ENCODE assay signal across 26 cellular contexts in genomic region chr13:90436697-90437096, GRCh38.
"Had no signal": no experiment of that assay in that cellular context is flagged by ENCODE, and none has a peak within 500 bp of the region (broad histone marks: within the 10 kb centered on the region; RNA-seq: fewer than 3 reads in every experiment).

No MANE protein-coding gene starts in this region.

- H2AFZ ChIP-seq: parathyroid adenoma had no signal

- H3K9ac ChIP-seq: parathyroid adenoma had no signal

- H3K4me3 ChIP-seq: ovary, psoas muscle, right lobe of liver, sigmoid colon, stomach, thoracic aorta, thyroid gland, tibial nerve, upper lobe of left lung, vagina had no signal

- H3K27me3 ChIP-seq: neutrophil, ovary, right lobe of liver, sigmoid colon, stomach, thyroid gland, tibial nerve, upper lobe of left lung, vagina had no signal

- H3K36me3 ChIP-seq: neutrophil, ovary, right lobe of liver, sigmoid colon, stomach, thoracic aorta, thyroid gland, tibial nerve, upper lobe of left lung, vagina had no signal

- FAIRE-seq: small intestine, urothelium cell line had no signal

- H3K9me3 ChIP-seq: neutrophil, ovary, psoas muscle, right lobe of liver, sigmoid colon, thoracic aorta, thyroid gland, tibial nerve, upper lobe of left lung, vagina had no signal

- H3K4me1 ChIP-seq: parathyroid adenoma, psoas muscle, right lobe of liver, sigmoid colon, stomach, thyroid gland, tibial nerve, upper lobe of left lung, vagina had no signal

- ATAC-seq: natural killer cell; psoas muscle; right cardiac atrium; right lobe of liver; stimulated activated effector memory CD8-positive, alpha-beta T cell treated with anti-CD3 and anti-CD28 coated beads, Interleukin-12 subunit alpha, Interleukin-12 subunit beta, amount 100 ng/mL, for 72 hours; stimulated activated naive B cell treated with anti-CD40 and anti-IgM and Interleukin-4, amounts not matched to agents 10 μg/mL and 1 μg/mL and 100 μg/mL, for 72 hours had no signal

- DNase-seq: natural killer cell; nucleus accumbens; ovary; posterior cingulate gyrus; psoas muscle; right cardiac atrium; right lobe of liver; sigmoid colon; small intestine; stimulated activated CD4-positive, alpha-beta T cell treated with anti-CD3 and anti-CD28 coated beads, Interleukin-15, amount 100 ng/mL, for 24 hours; stimulated activated CD4-positive, alpha-beta T cell treated with anti-CD3 and anti-CD28 coated beads, Interleukin-2, amount 100 ng/mL, for 24 hours; stimulated activated CD4-positive, alpha-beta T cell treated with anti-CD3 and anti-CD28 coated beads, Interleukin-2, amount 100 ng/mL, for 48 hours; stimulated activated CD4-positive, alpha-beta T cell treated with anti-CD3 and anti-CD28 coated beads, Interleukin-4, amount 100 ng/mL, for 24 hours; stimulated activated naive B cell treated with anti-CD40 and anti-IgM and Interleukin-4, amounts not matched to agents 10 μg/mL and 1 μg/mL and 100 μg/mL, for 72 hours; stimulated activated naive CD4-positive, alpha-beta T cell treated with Interleukin-2 at 50 U/mL for 16 hours; stomach; thyroid gland; trophoblast cell; upper lobe of left lung had no signal

- H3K79me2 ChIP-seq: parathyroid adenoma had no signal

- H3K27ac ChIP-seq: neutrophil, ovary, parathyroid adenoma, psoas muscle, right lobe of liver, sigmoid colon, stomach, thoracic aorta, thyroid gland, tibial nerve, upper lobe of left lung, vagina had no signal
